8 cellular contexts compared by ENCODE assay signal in genomic region chr1:43706598-43707190, GRCh38. TPM values are rescaled to one million over a fixed set of nuclear protein-coding genes. Genes with fewer than 3 reads are reported as not detected.
DNase-seq lines count a peak whose midpoint lies in the region; ATAC-seq and TF ChIP-seq lines count a peak whose summit lies in the region.

No MANE protein-coding gene starts in this region.

- H3K4me3 Mint-ChIP-seq in activated CD8-positive, alpha-beta memory T cell treated with anti-CD3 and anti-CD28 coated beads, Interleukin-2, amount 10 ng/mL, durations not matched to agents 7 days and 5 days, result peak overlapping the region; percentile 92
- H3K4me3 Mint-ChIP-seq in activated naive CD8-positive, alpha-beta T cell treated with anti-CD3 and anti-CD28 coated beads, Interleukin-2, amount 50 U/mL, for 24 hours, result peak overlapping the region; percentile 89

- peak overlapping the region; percentile 74 for H3K27ac Mint-ChIP-seq in activated CD8-positive, alpha-beta memory T cell treated with anti-CD3 and anti-CD28 coated beads, Interleukin-2, amount 10 ng/mL, durations not matched to agents 7 days and 5 days
- peak overlapping the region; percentile 78 for H3K27ac Mint-ChIP-seq in activated naive CD8-positive, alpha-beta T cell treated with anti-CD3 and anti-CD28 coated beads, Interleukin-2, amount 50 U/mL, for 24 hours

- no peaks in the 10 kb centered on the region for H3K27me3 Mint-ChIP-seq in activated CD8-positive, alpha-beta memory T cell treated with anti-CD3 and anti-CD28 coated beads, Interleukin-2, amount 10 ng/mL, durations not matched to agents 7 days and 5 days
- no peaks in the 10 kb centered on the region for H3K27me3 Mint-ChIP-seq in activated naive CD8-positive, alpha-beta T cell treated with anti-CD3 and anti-CD28 coated beads, Interleukin-2, amount 50 U/mL, for 24 hours

- H3K9me3 ChIP-seq in iPS-18a (ENCODE audit: control insufficient read depth, low read depth, low read length) (no peaks in the 10 kb centered on the region), spleen (no peaks in the 10 kb centered on the region)

- H3K27ac ChIP-seq in iPS-18a (ENCODE audit: low read length) (no peak overlapping the region), spleen (peak overlapping the region in 6 of 8 donors; percentile 24 to 90 (median 87))

- peak overlapping the region; percentile 72 for H3K9ac ChIP-seq in iPS-18a (ENCODE audit: low read length)

- CTCF ChIA-PET in activated CD8-positive, alpha-beta memory T cell treated with anti-CD3 and anti-CD28 coated beads, Interleukin-2, amount 10 ng/mL, durations not matched to agents 7 days and 5 days (lab: Charles Lee), result interaction anchor here (1.2 to 1.3 kb wide), 2 partner anchors 56 to 228 kb away, joined by 5 to 11 read pairs; no protein-coding TSS in a partner anchor

- WGBS in spleen, 5 donors, result 2 to 6% (median 5%) methylated on average over 29 to 30 of the region's 30 CpGs

- H3K4me1 Mint-ChIP-seq in activated CD8-positive, alpha-beta memory T cell treated with anti-CD3 and anti-CD28 coated beads, Interleukin-2, amount 10 ng/mL, durations not matched to agents 7 days and 5 days, result peaks cover 44% of the 10 kb centered on the region
- peaks cover 37% of the 10 kb centered on the region for H3K4me1 Mint-ChIP-seq in activated naive CD8-positive, alpha-beta T cell treated with anti-CD3 and anti-CD28 coated beads, Interleukin-2, amount 50 U/mL, for 24 hours

- H3K4me3 ChIP-seq in iPS-18a (ENCODE audit: low read length) (peak overlapping the region; percentile 83), spleen (peak overlapping the region; percentile 82 to 100 (median 98))

- no peak for TF ChIP-seq CTCF in spleen (IDR thresholded peaks at IDR 0.05 in 8 of 11, conservative IDR thresholded peaks at IDR 0.05 in 3 of 11)

- H3K36me3 ChIP-seq in iPS-18a (ENCODE audit: control insufficient read depth, low read depth, low read length), result peaks cover 39% of the 10 kb centered on the region
- H3K36me3 ChIP-seq in spleen, result peaks cover 0 to 50% (median 31%) of the 10 kb centered on the region in 6 donors

- no peak for ATAC-seq in activated CD8-positive, alpha-beta memory T cell treated with anti-CD3 and anti-CD28 coated beads, Interleukin-2, amount 10 ng/mL, durations not matched to agents 7 days and 5 days
- no peak for ATAC-seq in activated naive CD8-positive, alpha-beta T cell treated with anti-CD3 and anti-CD28 coated beads, Interleukin-2, amount 50 U/mL, for 24 hours

- H3K4me1 ChIP-seq in iPS-18a (ENCODE audit: control insufficient read depth, low read depth, low read length) (peaks cover 12% of the 10 kb centered on the region), spleen (peaks cover 6 to 56% (median 38%) of the 10 kb centered on the region in 6 donors)

- H3K9me3 Mint-ChIP-seq in activated CD8-positive, alpha-beta memory T cell treated with anti-CD3 and anti-CD28 coated beads, Interleukin-2, amount 10 ng/mL, durations not matched to agents 7 days and 5 days (ENCODE audit: low read depth), result no peaks in the 10 kb centered on the region
- H3K9me3 Mint-ChIP-seq in activated naive CD8-positive, alpha-beta T cell treated with anti-CD3 and anti-CD28 coated beads, Interleukin-2, amount 50 U/mL, for 24 hours, result no peaks in the 10 kb centered on the region

- peak; percentile 47 for DNase-seq in activated CD8-positive, alpha-beta memory T cell treated with anti-CD3 and anti-CD28 coated beads, Interleukin-2, amount 10 ng/mL, durations not matched to agents 7 days and 5 days
- DNase-seq in activated CD8-positive, alpha-beta memory T cell treated with anti-CD3 and anti-CD28 coated beads for 24 hours, result no peak
- peak; percentile 43 for DNase-seq in NAMALWA (ENCODE audit: low spot score)
- DNase-seq in activated naive CD8-positive, alpha-beta T cell treated with anti-CD3 and anti-CD28 coated beads, Interleukin-2, amount 50 U/mL, for 24 hours, result peak; percentile 29
- DNase-seq in spleen, result peak; percentile 78
- DNase-seq in GM19238 (ENCODE audit: insufficient read length, low spot score), result no peak
- DNase-seq in posterior vena cava (ENCODE audit: low spot score), result no peak

- H3K27me3 ChIP-seq in iPS-18a (ENCODE audit: control insufficient read depth, insufficient read depth, low read length) (no peaks in the 10 kb centered on the region), spleen (replicated peaks in 1 of 7) (no peaks in the 10 kb centered on the region)

- peaks cover 22% of the 10 kb centered on the region for H3K36me3 Mint-ChIP-seq in activated CD8-positive, alpha-beta memory T cell treated with anti-CD3 and anti-CD28 coated beads, Interleukin-2, amount 10 ng/mL, durations not matched to agents 7 days and 5 days
- H3K36me3 Mint-ChIP-seq in activated naive CD8-positive, alpha-beta T cell treated with anti-CD3 and anti-CD28 coated beads, Interleukin-2, amount 50 U/mL, for 24 hours (ENCODE audit: low read depth), result peaks cover 41% of the 10 kb centered on the region

- intact Hi-C loops in spleen (cut with DNase I; ENCODE audit: low total_unique reads) (no loop called here), posterior vena cava (cut with DNase I) (no loop called here)

- TF ChIP-seq POLR2A in spleen (IDR thresholded peaks at IDR 0.05), result no peak

RNA-seq across cellular contexts. Expression of gene ST3GAL3, which starts 0.6 kb away (rescaled TPM):
- 10 to 100 TPM; 18.1 to 26.7 TPM for total RNA-seq in activated CD8-positive, alpha-beta memory T cell treated with anti-CD3 and anti-CD28 coated beads, Interleukin-2, amount 10 ng/mL, durations not matched to agents 7 days and 5 days
- 10 to 100 TPM; 15.6 to 34.3 (median 22.4) TPM for total RNA-seq in spleen
- polyA plus RNA-seq in spleen, result 10 to 100 TPM in 1 of 3 donors, 1 to 10 TPM in 2; 6.4 to 11.7 (median 8.7) TPM
- 10 to 100 TPM; 25.0 to 25.5 TPM for total RNA-seq in posterior vena cava

RNA-seq across cellular contexts. Expression of gene KDM4A, which starts 56.7 kb away (rescaled TPM):
- 10 to 100 TPM; 39.8 to 40.1 TPM for total RNA-seq in activated CD8-positive, alpha-beta memory T cell treated with anti-CD3 and anti-CD28 coated beads, Interleukin-2, amount 10 ng/mL, durations not matched to agents 7 days and 5 days
- 10 to 100 TPM; 36.9 to 58.5 (median 41.3) TPM for total RNA-seq in spleen
- polyA plus RNA-seq in spleen, result 10 to 100 TPM in 1 of 3 donors, 1 to 10 TPM in 2; 7.8 to 12.2 (median 8.3) TPM
- total RNA-seq in posterior vena cava, result 10 to 100 TPM; 19.9 to 21.9 TPM

Comparison
In these comparisons a context has a peak if more than half of its experiments do, and no peak if none do; other contexts are left out.
1. DNase-seq: peak in activated CD8-positive, alpha-beta memory T cell treated with anti-CD3 and anti-CD28 coated beads, Interleukin-2, amount 10 ng/mL, durations not matched to agents 7 days and 5 days (single experiment), NAMALWA (single experiment), activated naive CD8-positive, alpha-beta T cell treated with anti-CD3 and anti-CD28 coated beads, Interleukin-2, amount 50 U/mL, for 24 hours (single experiment) and spleen (single experiment); none in activated CD8-positive, alpha-beta memory T cell treated with anti-CD3 and anti-CD28 coated beads for 24 hours (single experiment), GM19238 (single experiment) and posterior vena cava (single experiment).